27 cellular contexts compared by ENCODE assay signal in genomic region chr3:78745847-78746246, GRCh38.
"Had no signal": no experiment of that assay in that cellular context is flagged by ENCODE, and none has a peak within 500 bp of the region (broad histone marks: within the 10 kb centered on the region; RNA-seq: fewer than 3 reads in every experiment).

No MANE protein-coding gene starts in this region.

- H3K27me3 Mint-ChIP-seq: naive thymus-derived CD4-positive, alpha-beta T cell; progenitor cell of endocrine pancreas; stimulated activated memory B cell treated with anti-CD40 and anti-IgM and Interleukin-4, amounts not matched to agents 10 μg/mL and 1 μg/mL and 100 μg/mL, for 72 hours; stimulated activated naive CD8-positive, alpha-beta T cell treated with anti-CD3 and anti-CD28 coated beads, Interleukin-15, amount 100 ng/mL, for 72 hours; type B pancreatic cell had no signal

- H3K4me1 Mint-ChIP-seq: naive thymus-derived CD4-positive, alpha-beta T cell; natural killer cell; neural progenitor cell; stimulated activated memory B cell treated with anti-CD40 and anti-IgM and Interleukin-4, amounts not matched to agents 10 μg/mL and 1 μg/mL and 100 μg/mL, for 72 hours; stimulated activated naive CD8-positive, alpha-beta T cell treated with anti-CD3 and anti-CD28 coated beads, Interleukin-15, amount 100 ng/mL, for 72 hours had no signal

- DNase-seq: naive thymus-derived CD4-positive, alpha-beta T cell; natural killer cell; nucleus accumbens; pancreas; posterior cingulate gyrus; psoas muscle; right cardiac atrium; spleen; stimulated activated CD4-positive, alpha-beta T cell treated with anti-CD3 and anti-CD28 coated beads, Interleukin-12 subunit alpha, Interleukin-12 subunit beta, amount 100 ng/mL, for 4 hours; stimulated activated CD4-positive, alpha-beta T cell treated with anti-CD3 and anti-CD28 coated beads, Interleukin-1b, Interleukin-23, amount 100 ng/mL, for 48 hours; stimulated activated CD4-positive, alpha-beta T cell treated with anti-CD3 and anti-CD28 coated beads, Interleukin-4, amount 100 ng/mL, for 1 hour; stimulated activated CD4-positive, alpha-beta T cell treated with anti-CD3 and anti-CD28 coated beads, Interleukin-4, amount 100 ng/mL, for 4 hours; stimulated activated CD8-positive, alpha-beta memory T cell treated with anti-CD3 and anti-CD28 coated beads, Interleukin-4, amount 100 ng/mL, for 48 hours; stimulated activated naive CD4-positive, alpha-beta T cell; stimulated activated naive CD8-positive, alpha-beta T cell treated with anti-CD3 and anti-CD28 coated beads, Interleukin-15, amount 100 ng/mL, for 72 hours; stimulated activated naive CD8-positive, alpha-beta T cell treated with anti-CD3 and anti-CD28 coated beads, Interleukin-15, Interleukin-2, amounts not matched to agents 100 U/mL and 50 U/mL, for 24 hours; substantia nigra; testis; tibial artery; transverse colon; upper lobe of right lung; uterus had no signal

- FAIRE-seq: pancreas had no signal

- H3K36me3 Mint-ChIP-seq: naive thymus-derived CD4-positive, alpha-beta T cell; stimulated activated memory B cell treated with anti-CD40 and anti-IgM and Interleukin-4, amounts not matched to agents 10 μg/mL and 1 μg/mL and 100 μg/mL, for 72 hours had no signal

- H3K4me3 Mint-ChIP-seq: naive thymus-derived CD4-positive, alpha-beta T cell; natural killer cell; nephron; neural progenitor cell; stimulated activated memory B cell treated with anti-CD40 and anti-IgM and Interleukin-4, amounts not matched to agents 10 μg/mL and 1 μg/mL and 100 μg/mL, for 72 hours; stimulated activated naive CD8-positive, alpha-beta T cell treated with anti-CD3 and anti-CD28 coated beads, Interleukin-15, amount 100 ng/mL, for 72 hours; type B pancreatic cell had no signal

- H3K9me3 Mint-ChIP-seq: nephron, type B pancreatic cell had no signal

- H3K27ac Mint-ChIP-seq: naive thymus-derived CD4-positive, alpha-beta T cell; natural killer cell; nephron; neural progenitor cell; progenitor cell of endocrine pancreas; stimulated activated memory B cell treated with anti-CD40 and anti-IgM and Interleukin-4, amounts not matched to agents 10 μg/mL and 1 μg/mL and 100 μg/mL, for 72 hours; stimulated activated naive CD8-positive, alpha-beta T cell treated with anti-CD3 and anti-CD28 coated beads, Interleukin-15, amount 100 ng/mL, for 72 hours; type B pancreatic cell had no signal
